ENCODE assay signal across 17 cellular contexts in genomic region chr17:76363107-76363801, GRCh38.
"Had no signal": no experiment of that assay in that cellular context is flagged by ENCODE, and none has a peak within 500 bp of the region (broad histone marks: within the 10 kb centered on the region; RNA-seq: fewer than 3 reads in every experiment).

No MANE protein-coding gene starts in this region.

- H3K27me3 ChIP-seq: foreskin keratinocyte, left lung had no signal

- H3K4me1 ChIP-seq: left lung had no signal

- H3K36me3 ChIP-seq: left lung, spleen had no signal

- DNase-seq: activated CD4-positive, alpha-beta T cell treated with anti-CD3 and anti-CD28 coated beads for 48 hours; activated CD8-positive, alpha-beta memory T cell treated with anti-CD3 and anti-CD28 coated beads, Interleukin-2, amount 10 ng/mL, durations not matched to agents 7 days and 5 days; activated CD8-positive, alpha-beta T cell treated with anti-CD3 and anti-CD28 coated beads for 36 hours; activated gamma-delta T cell treated with Interleukin-2 at 50 U/mL for 16 hours; activated T-cell treated with anti-CD3 and anti-CD28 coated beads for 4 hours; aorta; foreskin keratinocyte; kidney; mammary epithelial cell; natural killer cell; retina; spleen; stimulated activated CD4-positive, alpha-beta T cell treated with anti-CD3 and anti-CD28 coated beads, Interleukin-4, amount 100 ng/mL, for 1 hour; stimulated activated naive CD4-positive, alpha-beta T cell treated with Interleukin-2 at 50 U/mL for 16 hours; T-helper 9 cell had no signal

- H3K27ac ChIP-seq: epithelial cell of prostate, foreskin keratinocyte, spleen had no signal

- H3K9me3 ChIP-seq: left lung, spleen had no signal

- H3K4me3 ChIP-seq: left lung, spleen had no signal

- ATAC-seq: activated CD8-positive, alpha-beta memory T cell treated with anti-CD3 and anti-CD28 coated beads, Interleukin-2, amount 10 ng/mL, durations not matched to agents 7 days and 5 days; activated CD8-positive, alpha-beta T cell treated with anti-CD3 and anti-CD28 coated beads for 36 hours; foreskin keratinocyte; left lung; natural killer cell had no signal
